ENCODE assay signal across 8 cellular contexts in genomic region chr1:235843458-235843857, GRCh38. TPM values are rescaled to one million over a fixed set of nuclear protein-coding genes. Genes with fewer than 3 reads are reported as not detected.
A peak's percentile ranks its signal among the peaks of the same experiment; 100 is the strongest.
DNase-seq lines count a peak whose midpoint lies in the region; ATAC-seq and TF ChIP-seq lines count a peak whose summit lies in the region.

No MANE protein-coding gene starts in this region.

- H3K36me3 Mint-ChIP-seq in CD4-positive, CD25-positive, alpha-beta regulatory T cell = peaks cover 6% of the 10 kb centered on the region

- ATAC-seq in CD4-positive, CD25-positive, alpha-beta regulatory T cell (ENCODE audit: low read depth in 2 of 2) = peak in 1 of 2 donors; percentile 50
- ATAC-seq in GM18907 (IDR thresholded peaks at IDR 0.05; ENCODE audit: unreplicated experiment) (peak; percentile 77), omental fat pad (ENCODE audit: low FRiP score) (peak; percentile 73)

- no peaks in the 10 kb centered on the region for H3K9me3 ChIP-seq in CD4-positive, CD25-positive, alpha-beta regulatory T cell (ENCODE audit: control insufficient read depth in 2 of 2, low read length in 2 of 2)

- TF ChIP-seq CTCF in epithelial cell of proximal tubule (conservative IDR thresholded peaks at IDR 0.05; ENCODE audit: low read depth, low read length) (peak; percentile 67), omental fat pad (IDR thresholded peaks at IDR 0.05) (no peak)

- no peak overlapping the region for H3K27ac ChIP-seq in CD4-positive, CD25-positive, alpha-beta regulatory T cell (ENCODE audit: insufficient read depth, low read length, poor library complexity, severe bottlenecking)

- DNase-seq in CD4-positive, CD25-positive, alpha-beta regulatory T cell = peak in 2 of 3 donors; percentile 28 to 33
- DNase-seq in HuH-7.5 (ENCODE audit: low spot score) (peak; percentile 14), RPMI7951 (ENCODE audit: low read depth) (peak; percentile 52), epithelial cell of proximal tubule (ENCODE audit: low read depth) (no peak), omental fat pad (ENCODE audit: low spot score) (no peak)
- no peak for DNase-seq in stimulated activated CD8-positive, alpha-beta memory T cell treated with anti-CD3 and anti-CD28 coated beads, Interleukin-4, amount 100 ng/mL, for 48 hours
- DNase-seq in stimulated activated CD4-positive, alpha-beta T cell treated with anti-CD3 and anti-CD28 coated beads, Interleukin-12 subunit alpha, Interleukin-12 subunit beta, amount 100 ng/mL, for 4 hours = no peak

- H3K27ac Mint-ChIP-seq in CD4-positive, CD25-positive, alpha-beta regulatory T cell = peak overlapping the region in 1 of 3 donors; percentile 29

- no peaks in the 10 kb centered on the region for H3K27me3 Mint-ChIP-seq in CD4-positive, CD25-positive, alpha-beta regulatory T cell

- H3K4me3 ChIP-seq in CD4-positive, CD25-positive, alpha-beta regulatory T cell (ENCODE audit: low read depth, low read length) = no peak overlapping the region
- H3K4me3 ChIP-seq in epithelial cell of proximal tubule (ENCODE audit: low read depth, low read length) = no peak overlapping the region

- peaks cover 32 to 69% (median 52%) of the 10 kb centered on the region in 4 donors for H3K4me1 Mint-ChIP-seq in CD4-positive, CD25-positive, alpha-beta regulatory T cell

- H3K4me3 Mint-ChIP-seq in CD4-positive, CD25-positive, alpha-beta regulatory T cell = no peak overlapping the region

- H3K36me3 ChIP-seq in CD4-positive, CD25-positive, alpha-beta regulatory T cell (ENCODE audit: control insufficient read depth, insufficient read depth, low read length) = no peaks in the 10 kb centered on the region

- H3K4me1 ChIP-seq in CD4-positive, CD25-positive, alpha-beta regulatory T cell (ENCODE audit: control insufficient read depth, insufficient read depth, low read length, poor library complexity, severe bottlenecking) = peaks cover 11% of the 10 kb centered on the region

- H3K9me3 Mint-ChIP-seq in CD4-positive, CD25-positive, alpha-beta regulatory T cell = peaks cover 0 to 6% (median 0%) of the 10 kb centered on the region in 7 donors

- H3K27me3 ChIP-seq in CD4-positive, CD25-positive, alpha-beta regulatory T cell (ENCODE audit: control insufficient read depth, insufficient read depth, low read length) = no peaks in the 10 kb centered on the region

RNA-seq across cellular contexts. Expression of gene LYST, which starts 23.2 kb away (rescaled TPM):
- 32.5 TPM for total RNA-seq in CD4-positive, CD25-positive, alpha-beta regulatory T cell
- 10 to 100 TPM in 1 of 4 donors, 1 to 10 TPM in 3; 8.1 to 10.3 (median 9.2) TPM for polyA plus RNA-seq in CD4-positive, CD25-positive, alpha-beta regulatory T cell
- total RNA-seq in RPMI7951 (2014; rRNA removed; shearing (Covaris generic)) = 16.9 and 19.7 TPM in 2 replicates
- total RNA-seq in epithelial cell of proximal tubule = 2.5 and 10.3 TPM in 2 replicates
- 100 to 1,000 TPM in 1 of 4 donors, 10 to 100 TPM in 3; 27.8 to 128 (median 41.3) TPM for total RNA-seq in omental fat pad

Comparison
In these comparisons a context has a peak if more than half of its experiments do, and no peak if none do; other contexts are left out.
1. DNase-seq: peak in CD4-positive, CD25-positive, alpha-beta regulatory T cell (2 of 3), HuH-7.5 (single experiment) and RPMI7951 (single experiment); none in epithelial cell of proximal tubule (single experiment), omental fat pad (single experiment), stimulated activated CD8-positive, alpha-beta memory T cell treated with anti-CD3 and anti-CD28 coated beads, Interleukin-4, amount 100 ng/mL, for 48 hours (single experiment) and stimulated activated CD4-positive, alpha-beta T cell treated with anti-CD3 and anti-CD28 coated beads, Interleukin-12 subunit alpha, Interleukin-12 subunit beta, amount 100 ng/mL, for 4 hours (single experiment).